Comparison of ENCODE assay signal across 1 cellular context in genomic region chr11:6437993-6438392, GRCh38.
TF ChIP-seq lines count a peak whose summit lies in the region.

No MANE protein-coding gene starts in this region.

TF ChIP-seq in SK-N-SH treated with all-trans-retinoic acid at 6 μM for 48 hours, 23 proteins besides CTCF, POLR2A, EP300 and RAD21 (continued from another document):
- no peak for TF ChIP-seq PATZ1 (CRISPR knock-in tag; IDR thresholded peaks at IDR 0.05; ENCODE audit: borderline replicate concordance)
- no peak for TF ChIP-seq ARNTL (CRISPR knock-in tag; IDR thresholded peaks at IDR 0.05; ENCODE audit: borderline replicate concordance, low read depth)
- TF ChIP-seq CSRNP3 (CRISPR knock-in tag; IDR thresholded peaks at IDR 0.05), result no peak
- no peak for TF ChIP-seq GLIS3 (CRISPR knock-in tag; IDR thresholded peaks at IDR 0.05)
- no peak for TF ChIP-seq OSR1 (CRISPR knock-in tag; IDR thresholded peaks at IDR 0.05)
- no peak for TF ChIP-seq ZFP30 (CRISPR knock-in tag; IDR thresholded peaks at IDR 0.05)
- no peak for TF ChIP-seq PPARA (CRISPR knock-in tag; IDR thresholded peaks at IDR 0.05; ENCODE audit: borderline replicate concordance)
- no peak for TF ChIP-seq TCF4 (CRISPR knock-in tag; IDR thresholded peaks at IDR 0.05; ENCODE audit: borderline replicate concordance)
- TF ChIP-seq ZNF8 (CRISPR knock-in tag; IDR thresholded peaks at IDR 0.05), result no peak
- TF ChIP-seq POU6F1 (CRISPR knock-in tag; IDR thresholded peaks at IDR 0.05; ENCODE audit: borderline replicate concordance, low read depth), result no peak
- TF ChIP-seq TOX (CRISPR knock-in tag; IDR thresholded peaks at IDR 0.05; ENCODE audit: borderline replicate concordance), result no peak
